Comparison of ENCODE assay signal across 18 cellular contexts in the genomic region with DNA sequence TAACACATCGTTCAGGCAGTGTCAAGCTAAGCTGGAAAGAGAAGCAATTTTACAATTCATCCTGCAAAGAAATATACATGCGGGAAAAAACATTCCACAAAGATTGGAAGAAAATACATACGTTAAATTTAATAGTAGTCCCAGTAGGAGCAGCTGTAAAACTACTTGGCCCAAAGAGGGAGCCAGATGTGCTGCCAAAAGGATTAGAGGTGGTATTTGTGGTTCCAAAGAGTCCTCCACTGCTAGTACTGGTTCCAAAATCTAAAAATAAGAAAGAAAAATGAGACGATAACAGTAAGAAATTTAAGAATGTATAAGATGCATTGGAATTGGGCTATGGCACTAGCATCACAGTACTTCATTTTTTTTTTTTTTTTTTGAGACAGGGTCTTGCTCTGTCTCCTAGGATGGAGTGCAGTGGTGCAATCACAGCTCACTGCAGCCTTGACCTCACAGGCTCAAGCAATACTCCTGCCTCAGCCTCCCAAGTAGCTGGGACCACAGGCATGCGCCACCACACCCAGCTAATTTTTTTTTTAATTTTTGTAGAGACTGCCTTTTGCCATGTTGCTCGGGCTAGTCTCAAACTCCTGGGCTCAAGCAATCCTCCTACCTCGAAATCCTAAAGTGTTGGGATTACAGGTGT.
"Had no signal": no experiment of that assay in that cellular context is flagged by ENCODE, and none has a peak within 500 bp of the region (broad histone marks: within the 10 kb centered on the region; RNA-seq: fewer than 3 reads in every experiment).

No MANE protein-coding gene starts in this region.

- H3K27me3 Mint-ChIP-seq: activated CD8-positive, alpha-beta memory T cell treated with anti-CD3 and anti-CD28 coated beads, Interleukin-2, amount 10 ng/mL, durations not matched to agents 7 days and 5 days; activated naive CD8-positive, alpha-beta T cell; naive thymus-derived CD4-positive, alpha-beta T cell had no signal

- H3K27ac ChIP-seq: breast epithelium, esophagus squamous epithelium, neutrophil, spleen had no signal

- H3K4me3 Mint-ChIP-seq: activated CD8-positive, alpha-beta memory T cell treated with anti-CD3 and anti-CD28 coated beads, Interleukin-2, amount 10 ng/mL, durations not matched to agents 7 days and 5 days; activated naive CD8-positive, alpha-beta T cell; activated T-cell treated with anti-CD3 and anti-CD28 coated beads, Interleukin-2, amount 50 U/mL, for 4 hours; naive thymus-derived CD4-positive, alpha-beta T cell; T-helper 2 cell treated with Interferon-gamma antibody and Interleukin-4, amounts not matched to agents 5 μg/mL and 100 μg/mL, for 36 hours had no signal

- H3K27me3 ChIP-seq: breast epithelium, esophagus squamous epithelium, neutrophil, spleen had no signal

- H3K4me1 ChIP-seq: breast epithelium had no signal

- DNase-seq: activated CD8-positive, alpha-beta memory T cell treated with anti-CD3 and anti-CD28 coated beads, Interleukin-2, amount 10 ng/mL, durations not matched to agents 7 days and 5 days; activated gamma-delta T cell; activated T-cell treated with anti-CD3 and anti-CD28 coated beads, Interleukin-2, amount 50 U/mL, for 4 hours; anterior cingulate cortex; esophagus squamous epithelium; left cardiac atrium; naive thymus-derived CD4-positive, alpha-beta T cell; right cardiac atrium; spleen; stimulated activated CD4-positive, alpha-beta T cell treated with anti-CD3 and anti-CD28 coated beads, Interleukin-1b, Interleukin-23, amount 100 ng/mL, for 48 hours; stimulated activated naive CD4-positive, alpha-beta T cell treated with Interleukin-2 at 50 U/mL for 16 hours; trophoblast cell had no signal

- ATAC-seq: activated CD4-positive, CD25-positive, alpha-beta regulatory T cell treated with anti-CD3 and anti-CD28 coated beads, Interleukin-2, amount 50 U/mL, for 24 hours; activated CD8-positive, alpha-beta memory T cell treated with anti-CD3 and anti-CD28 coated beads, Interleukin-2, amount 10 ng/mL, durations not matched to agents 7 days and 5 days; activated T-cell treated with anti-CD3 and anti-CD28 coated beads, Interleukin-2, amount 50 U/mL, for 4 hours; left cardiac atrium; naive thymus-derived CD4-positive, alpha-beta T cell; right cardiac atrium had no signal

- H3K27ac Mint-ChIP-seq: activated CD8-positive, alpha-beta memory T cell treated with anti-CD3 and anti-CD28 coated beads, Interleukin-2, amount 10 ng/mL, durations not matched to agents 7 days and 5 days; activated naive CD8-positive, alpha-beta T cell; T-helper 2 cell treated with Interferon-gamma antibody and Interleukin-4, amounts not matched to agents 5 μg/mL and 100 μg/mL, for 36 hours had no signal

- H3K4me3 ChIP-seq: breast epithelium, esophagus squamous epithelium, lung, spleen had no signal

- H3K4me1 Mint-ChIP-seq: activated CD8-positive, alpha-beta memory T cell treated with anti-CD3 and anti-CD28 coated beads, Interleukin-2, amount 10 ng/mL, durations not matched to agents 7 days and 5 days had no signal

- H3K9me3 ChIP-seq: breast epithelium, esophagus squamous epithelium, neutrophil, spleen had no signal

- H3K9me3 Mint-ChIP-seq: activated T-cell treated with anti-CD3 and anti-CD28 coated beads, Interleukin-2, amount 50 U/mL, for 4 hours; T-helper 2 cell treated with Interferon-gamma antibody and Interleukin-4, amounts not matched to agents 5 μg/mL and 100 μg/mL, for 36 hours had no signal
